In the genomic region with DNA sequence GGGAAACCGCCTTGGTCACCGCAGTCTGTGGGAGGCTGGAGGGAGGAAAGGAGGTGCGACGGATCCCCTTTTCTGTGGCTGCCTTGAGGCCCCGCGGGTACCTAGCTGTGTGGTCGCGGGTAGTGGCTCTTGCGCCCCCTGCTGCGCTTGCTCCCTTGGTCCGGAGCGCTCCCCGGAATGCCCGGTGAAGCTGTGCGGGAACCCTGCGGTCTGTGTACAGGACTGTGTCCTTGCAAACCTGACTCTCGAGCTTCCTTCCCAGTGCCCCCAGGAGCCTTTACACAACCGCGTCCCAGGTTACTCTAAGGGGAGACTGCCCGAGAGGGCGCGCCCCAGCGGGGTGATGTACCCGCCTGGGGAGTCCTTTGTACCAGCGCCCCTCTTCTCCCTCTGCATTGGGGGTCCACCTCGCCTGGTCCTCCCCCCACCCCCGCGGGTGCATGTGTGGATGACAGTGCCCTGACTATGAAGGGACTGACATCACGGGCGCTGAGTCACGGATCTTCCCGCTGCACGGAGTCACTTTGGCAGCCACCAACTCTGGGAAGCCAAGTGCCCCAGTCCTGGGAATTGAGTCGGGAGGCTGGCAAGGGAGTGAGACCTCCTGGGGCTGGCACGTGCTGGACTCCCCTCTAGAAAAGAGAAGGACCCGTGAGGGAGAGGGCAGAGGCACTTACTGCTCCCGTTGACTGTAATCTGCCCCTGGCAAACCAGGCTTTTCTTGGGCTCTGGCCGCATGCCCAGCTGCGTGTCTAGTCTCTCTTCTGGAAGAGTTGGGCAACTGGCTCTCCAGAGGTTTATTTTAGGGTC, we compare ENCODE assay signal across 8 cellular contexts. TPM values are rescaled to one million over a fixed set of nuclear protein-coding genes. Genes with fewer than 3 reads are reported as not detected.
A peak's percentile ranks its signal among the peaks of the same experiment; 100 is the strongest.
DNase-seq lines count a peak whose midpoint lies in the region; ATAC-seq and TF ChIP-seq lines count a peak whose summit lies in the region.

No MANE protein-coding gene starts in this region.

- TF ChIP-seq EP300 in sigmoid colon (IDR thresholded peaks at IDR 0.05) = peak in 1 of 4 donors; percentile 54

- in situ Hi-C loops in astrocyte of the cerebellum (cut with HindIII; ENCODE audit: low sequenced_read_pairs) = no loop called here

- DNase-seq in GM10266 (ENCODE audit: extremely low spot score) = no peak
- DNase-seq in SW480 (ENCODE audit: low spot score) = peak; percentile 53
- DNase-seq in astrocyte of the cerebellum (ENCODE audit: low read depth) = no peak
- DNase-seq in iPS DF 6.9 (ENCODE audit: low read depth, low spot score) = no peak
- peak; percentile 94 for DNase-seq in sigmoid colon
- DNase-seq in NK-92 treated with Interleukin-12 subunit alpha and Interleukin-12 subunit beta, amount 100 ng/mL, for 24 hours (lab: John Stamatoyannopoulos, UW) = no peak
- DNase-seq in GM19238 (ENCODE audit: insufficient read length, low spot score) = no peak

- TF ChIP-seq CTCF in GM10266 (IDR thresholded peaks at IDR 0.05; ENCODE audit: control insufficient read depth, insufficient read depth, low read depth, missing control alignments) (peak; percentile 68), astrocyte of the cerebellum (IDR thresholded peaks at IDR 0.05; ENCODE audit: low read depth, low read length, missing control alignments) (no peak), sigmoid colon (IDR thresholded peaks at IDR 0.05) (peak in 2 of 4 experiments; percentile 49 to 55)

- peaks cover 18% of the 10 kb centered on the region for H3K27me3 ChIP-seq in iPS DF 6.9 (ENCODE audit: control insufficient read depth, insufficient read depth, low read length)
- no peaks in the 10 kb centered on the region for H3K27me3 ChIP-seq in sigmoid colon

- H3K36me3 ChIP-seq in iPS DF 6.9 (ENCODE audit: control insufficient read depth, insufficient read depth, low read length) (no peaks in the 10 kb centered on the region), sigmoid colon (no peaks in the 10 kb centered on the region)

- ATAC-seq in HG02870 (IDR thresholded peaks at IDR 0.05; ENCODE audit: unreplicated experiment) = peak; percentile 2

- no peak overlapping the region for H3K27ac ChIP-seq in iPS DF 6.9 (ENCODE audit: low read length)
- H3K27ac ChIP-seq in sigmoid colon = peak overlapping the region; percentile 98 to 99 (median 98)

- WGBS in iPS DF 6.9 (ENCODE audit: insufficient coverage, insufficient read length) = no CpG with 5 or more reads among the region's 39 CpGs
- 1 to 2% methylated on average over 39 of the region's 39 CpGs for WGBS in sigmoid colon, 2 donors

- H3K4me3 ChIP-seq in astrocyte of the cerebellum (ENCODE audit: low read depth, low read length) (peak overlapping the region; percentile 51), iPS DF 6.9 (ENCODE audit: low read length) (peak overlapping the region; percentile 39; the same call in 1 of the 2 replicates), sigmoid colon (peak overlapping the region; percentile 65 to 90 (median 84))

- no peak for TF ChIP-seq POLR2A in sigmoid colon (IDR thresholded peaks at IDR 0.05)

- no peaks in the 10 kb centered on the region for H3K9me3 ChIP-seq in iPS DF 6.9 (ENCODE audit: control insufficient read depth, insufficient read depth, low read length)
- H3K9me3 ChIP-seq in sigmoid colon = no peaks in the 10 kb centered on the region

- intact Hi-C loops in sigmoid colon (cut with DNase I) = loop anchor here (2.0 to 5.0 kb wide), 2 partner anchors 61 to 151 kb away; partner anchors contain the start of gene UBE2Q1

- H3K4me1 ChIP-seq in iPS DF 6.9 (ENCODE audit: control insufficient read depth, insufficient read depth, low read length) = peaks cover 3% of the 10 kb centered on the region
- peaks cover 0 to 55% (median 52%) of the 10 kb centered on the region in 4 donors for H3K4me1 ChIP-seq in sigmoid colon

RNA-seq across cellular contexts. Expression of gene IL6R, which starts 0.8 kb away (rescaled TPM):
- 10 to 100 TPM; 22.9 to 40.2 (median 36.6) TPM for total RNA-seq in sigmoid colon
- 10 to 100 TPM in 1 of 3 donors, 1 to 10 TPM in 2; 3.0 to 18.4 (median 7.6) TPM for polyA plus RNA-seq in sigmoid colon

Comparison
In these comparisons a context has a peak if more than half of its experiments do, and no peak if none do; other contexts are left out.
1. DNase-seq: peak in SW480 (single experiment) and sigmoid colon (single experiment); none in GM10266 (single experiment), astrocyte of the cerebellum (single experiment), iPS DF 6.9 (single experiment), NK-92 treated with Interleukin-12 subunit alpha and Interleukin-12 subunit beta, amount 100 ng/mL, for 24 hours (single experiment) and GM19238 (single experiment).
2. Peak in every context shown above with its lines, with median percentiles within 50 percentile points of each other: H3K4me3 ChIP-seq.